In the genomic region with DNA sequence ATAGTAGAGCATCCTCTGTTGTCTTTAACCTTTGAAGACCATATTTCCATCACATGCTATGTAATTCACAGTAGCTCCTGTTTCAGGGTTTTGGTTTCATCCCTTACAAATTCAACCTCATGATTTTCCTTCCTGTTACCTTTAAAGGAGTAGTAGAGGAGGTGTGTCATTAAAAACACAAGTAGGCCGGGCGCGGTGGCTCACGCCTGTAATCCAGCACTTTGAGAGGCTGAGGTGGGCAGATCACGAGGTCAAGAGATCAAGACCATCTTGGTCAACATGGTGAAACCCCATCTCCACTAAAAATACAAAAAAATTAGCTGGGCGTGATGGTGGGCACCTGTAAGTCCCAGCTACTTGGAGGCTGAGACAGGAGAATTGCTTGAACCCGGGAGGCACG, we compare ENCODE assay signal across 8 cellular contexts. TPM values are rescaled to one million over a fixed set of nuclear protein-coding genes. Genes with fewer than 3 reads are reported as not detected.
DNase-seq lines count a peak whose midpoint lies in the region; ATAC-seq, FAIRE-seq and TF ChIP-seq lines count a peak whose summit lies in the region.
"Not testable (repeated sequence)": the region's sequence is repeated elsewhere in the genome, so short reads cannot be mapped to it uniquely, and the experiment has no call there.

No MANE protein-coding gene starts in this region.

- TF ChIP-seq EP300 in HepG2 (IDR thresholded peaks at IDR 0.05; ENCODE audit: low read depth in 2 of 2, low read length in 2 of 2); HepG2 (CRISPR knock-in tag; IDR thresholded peaks at IDR 0.05; ENCODE audit: borderline replicate concordance): not testable (repeated sequence)

- peak overlapping the region; percentile 78 for H3K27ac Mint-ChIP-seq in activated T-helper 17 cell treated with anti-CD3 and anti-CD28 coated beads, Interleukin-2, amount 50 U/mL, for 72 hours

- TF ChIP-seq RAD21 in HepG2 (CRISPR knock-in tag; IDR thresholded peaks at IDR 0.05), result not testable (repeated sequence)

- not testable (repeated sequence) for BruUV-seq in HepG2 (replicated peaks; lab: Mats Ljungman, UMichigan)

- H3K4me1 ChIP-seq in MM.1S (ENCODE audit: low read length) (peaks cover 53% of the 10 kb centered on the region), colonic mucosa (peaks cover 23% of the 10 kb centered on the region), right atrium auricular region (peaks cover 0 to 59% of the 10 kb centered on the region in 2 donors), HepG2 (ENCODE audit: insufficient read depth, low read length) (peaks cover 68% of the 10 kb centered on the region), pancreas (peaks cover 49 to 62% (median 56%) of the 10 kb centered on the region in 3 donors)

- H4K20me1 ChIP-seq in MM.1S (ENCODE audit: insufficient read depth, low read length); HepG2 (ENCODE audit: insufficient read depth, low read length): not testable (repeated sequence)

- intact Hi-C loops in colonic mucosa (cut with DNase I), result not testable (repeated sequence)
- intact Hi-C loops in HepG2 (cut with micrococcal nuclease; ENCODE audit: unreplicated experiment) (loop anchor here (5.0 kb wide), 1 partner anchor 61 kb away; a partner anchor contains a TSS), pancreas (cut with DNase I) (loop anchor here in 1 of 3 donors (10.0 kb wide), 1 partner anchor 53 kb away; no protein-coding TSS in a partner anchor)

- not testable (repeated sequence) for H3K4me3 ChIP-seq in MM.1S (ENCODE audit: low read length); colonic mucosa; right atrium auricular region; HepG2 (replicated peaks in 1 of 3; ENCODE audit: insufficient read depth in 1 of 3, low read depth in 2 of 3, low read length in 3 of 3); pancreas

- H3F3A ChIP-seq in MM.1S (ENCODE audit: insufficient read depth, low read length), result peaks cover 33% of the 10 kb centered on the region

- not testable (repeated sequence) for H3K9me2 ChIP-seq in MM.1S (replicated peaks; ENCODE audit: insufficient read depth, low read length)

- peaks cover 51% of the 10 kb centered on the region for H3K4me1 Mint-ChIP-seq in activated T-helper 17 cell treated with anti-CD3 and anti-CD28 coated beads, Interleukin-2, amount 50 U/mL, for 72 hours

- not testable (repeated sequence) for FAIRE-seq in HepG2 (lab: Jason Lieb, UNC); pancreas (lab: Jason Lieb, UNC)

- H3K9ac ChIP-seq in MM.1S (ENCODE audit: low read length); HepG2 (ENCODE audit: insufficient read depth, low read depth, low read length): not testable (repeated sequence)
- peak overlapping the region in 1 of 2 donors; percentile 79 for H3K9ac ChIP-seq in colonic mucosa (ENCODE audit: low read depth in 2 of 2, low read length in 2 of 2)

- not testable (repeated sequence) for H3K27me3 Mint-ChIP-seq in activated T-helper 17 cell treated with anti-CD3 and anti-CD28 coated beads, Interleukin-2, amount 50 U/mL, for 72 hours

- H3K4me3 Mint-ChIP-seq in activated T-helper 17 cell treated with anti-CD3 and anti-CD28 coated beads, Interleukin-2, amount 50 U/mL, for 72 hours, result peak overlapping the region; percentile 65

- DNase-seq in MM.1S; colonic mucosa; right atrium auricular region (ENCODE audit: low spot score); HepG2 (ENCODE audit: low spot score); pancreas: not testable (repeated sequence)

- not testable (repeated sequence) for H3K4me2 ChIP-seq in MM.1S (ENCODE audit: low read depth, low read length); HepG2 (ENCODE audit: low read depth, low read length)

- H3K9me3 ChIP-seq in MM.1S (replicated peaks; ENCODE audit: insufficient read depth, low read length); colonic mucosa; right atrium auricular region; HepG2 (ENCODE audit: low read length); pancreas: not testable (repeated sequence)

- not testable (repeated sequence) for TF ChIP-seq POLR2A in HepG2 (IDR thresholded peaks at IDR 0.05; ENCODE audit: insufficient read depth in 1 of 2, low read depth in 2 of 2, low read length in 2 of 2)

- H3K36me3 Mint-ChIP-seq in activated T-helper 17 cell treated with anti-CD3 and anti-CD28 coated beads, Interleukin-2, amount 50 U/mL, for 72 hours (ENCODE audit: low read depth), result peaks cover 69% of the 10 kb centered on the region

- TF ChIP-seq CTCF in C4-2B (conservative IDR thresholded peaks at IDR 0.05); MM.1S (IDR thresholded peaks at IDR 0.05; ENCODE audit: low read length); colonic mucosa (IDR thresholded peaks at IDR 0.05); right atrium auricular region (IDR thresholded peaks at IDR 0.05); HepG2 (CRISPR knock-in tag; IDR thresholded peaks at IDR 0.05); pancreas (IDR thresholded peaks at IDR 0.05): not testable (repeated sequence)

- H3K36me3 ChIP-seq in MM.1S (replicated peaks; ENCODE audit: insufficient read depth, low read length); colonic mucosa; pancreas: not testable (repeated sequence)
- H3K36me3 ChIP-seq in right atrium auricular region, result peaks cover 15% of the 10 kb centered on the region
- H3K36me3 ChIP-seq in HepG2 (replicated peaks in 1 of 2; ENCODE audit: control insufficient read depth in 1 of 2, insufficient read depth in 2 of 2, low read length in 2 of 2), result peaks cover 6 to 33% of the 10 kb centered on the region in 2 experiments

- WGBS in HepG2 (ENCODE audit: low lambda C conversion rate), result 94% methylated on average over 8 of the region's 8 CpGs
- WGBS in pancreas, 2 donors, result 64 to 66% methylated on average over 8 of the region's 8 CpGs

- not testable (repeated sequence) for H3K27me3 ChIP-seq in MM.1S (replicated peaks; ENCODE audit: insufficient read depth, low read length); colonic mucosa; right atrium auricular region; HepG2 (ENCODE audit: control insufficient read depth in 1 of 2, insufficient read depth in 2 of 2, low read length in 2 of 2); pancreas

- CTCF ChIA-PET in HepG2 (lab: Yijun Ruan, JAX; ENCODE audit: low intra/inter-chr PET ratio, low total read pairs), result not testable (repeated sequence)

- H3K79me2 ChIP-seq in MM.1S (ENCODE audit: low read length) (peaks cover 40% of the 10 kb centered on the region), HepG2 (ENCODE audit: insufficient read depth, low read length) (peaks cover 39% of the 10 kb centered on the region)

- POLR2A ChIA-PET in HepG2 (lab: Yijun Ruan, JAX), result not testable (repeated sequence)

- in situ Hi-C loops in HepG2 (cut with HindIII; ENCODE audit: extremely low pct_ligation_motif_present, low pct_unique_long_range_greater_than_20kb), result loop anchor here (5.0 kb wide), 1 partner anchor 46 kb away; no protein-coding TSS in a partner anchor

- ATAC-seq in activated T-helper 17 cell treated with anti-CD3 and anti-CD28 coated beads, Interleukin-2, amount 50 U/mL, for 72 hours (replicated peaks); HepG2; pancreas: not testable (repeated sequence)

- not testable (repeated sequence) for H2AFZ ChIP-seq in MM.1S (ENCODE audit: low read length); HepG2 (ENCODE audit: low read length)

- not testable (repeated sequence) for H3K9me3 Mint-ChIP-seq in activated T-helper 17 cell treated with anti-CD3 and anti-CD28 coated beads, Interleukin-2, amount 50 U/mL, for 72 hours

- H3K27ac ChIP-seq in C4-2B (peak overlapping the region; percentile 67), MM.1S (ENCODE audit: low read length) (peak overlapping the region; percentile 79; the same call in 1 of the 2 replicates), colonic mucosa (peak overlapping the region; percentile 78), right atrium auricular region (peak overlapping the region; percentile 66 to 83), HepG2 (ENCODE audit: extremely low read length, insufficient read depth, low read length) (peak overlapping the region; percentile 78), pancreas (peak overlapping the region; percentile 30 to 91 (median 62)), temporal lobe (ENCODE audit: low read depth, low read length) (peak overlapping the region; percentile 31)

RNA-seq across cellular contexts. Expression of a gene that starts 59.3 kb away (rescaled TPM):
- 10 to 100 TPM; 33.4 to 45.9 TPM for total RNA-seq in activated T-helper 17 cell treated with anti-CD3 and anti-CD28 coated beads, Interleukin-2, amount 50 U/mL, for 72 hours
- total RNA-seq in colonic mucosa (10 to 100 TPM; 56.2 to 89.6 TPM), right atrium auricular region (10 to 100 TPM; 38.3 to 42.4 TPM), HepG2 (2016; rRNA removed; fragmentation: Illumina TruSeq; extraction: Trizol) (15.5 and 21.8 TPM in 2 replicates), pancreas (10 to 100 TPM; 13.6 to 28.2 (median 16.6) TPM), temporal lobe (62.9 TPM)
- total RNA-seq in HepG2 (2016; cell fraction: cytosol; rRNA removed; fragmentation: Illumina TruSeq; extraction: Trizol; ENCODE audit: low read depth), result 3.0 and 4.9 TPM in 2 replicates
- 14.7 and 18.4 TPM in 2 replicates for total RNA-seq in HepG2 (2016; cell fraction: insoluble cytoplasmic fraction; rRNA removed; fragmentation: Illumina TruSeq; extraction: Trizol)
- 10.4 and 11.2 TPM in 2 replicates for total RNA-seq in HepG2 (2016; cell fraction: membrane; rRNA removed; fragmentation: Illumina TruSeq; extraction: Trizol)
- total RNA-seq in HepG2 (2016; cell fraction: nucleus; rRNA removed; fragmentation: Illumina TruSeq; extraction: Trizol), result 22.6 and 22.8 TPM in 2 replicates
- polyA plus RNA-seq in HepG2 (2011; rRNA removed) (21.0 and 24.0 TPM in 2 replicates), pancreas (1 to 10 TPM; 5.4 to 6.3 TPM)
- polyA plus RNA-seq in HepG2 (2011; cell fraction: cytosol; rRNA removed), result 15.3 and 25.0 TPM in 2 replicates
- polyA plus RNA-seq in HepG2 (2011; cell fraction: nucleus; rRNA removed), result 13.4 and 17.1 TPM in 2 replicates
- 38.7 and 42.8 TPM in 2 replicates for polyA plus RNA-seq in HepG2 (2012)
- 0.37 and 0.41 TPM in 2 replicates for polyA plus RNA-seq in HepG2 (2016; cell fraction: cytosol; fragmentation: Illumina TruSeq; extraction: Trizol; ENCODE audit: low read depth)
- polyA plus RNA-seq in HepG2 (2016; cell fraction: insoluble cytoplasmic fraction; fragmentation: Illumina TruSeq; extraction: Trizol; ENCODE audit: low read depth), result 12.9 and 13.3 TPM in 2 replicates
- 2.1 TPM in 2 replicates for polyA plus RNA-seq in HepG2 (2016; cell fraction: membrane; fragmentation: Illumina TruSeq; extraction: Trizol; ENCODE audit: low read depth)
- polyA plus RNA-seq in HepG2 (2016; cell fraction: nucleus; fragmentation: Illumina TruSeq; extraction: Trizol; ENCODE audit: insufficient read depth, low read depth), result 11.3 and 12.9 TPM in 2 replicates
- 1.8 and 45.2 TPM in 2 replicates for polyA minus RNA-seq in HepG2 (2011; rRNA and poly(A)+ RNA removed; ENCODE audit: low replicate concordance)
- polyA minus RNA-seq in HepG2 (2011; cell fraction: cytosol; rRNA and poly(A)+ RNA removed), result 33.4 and 50.0 TPM in 2 replicates
- 74.3 and 82.9 TPM in 2 replicates for polyA minus RNA-seq in HepG2 (2011; cell fraction: nucleus; rRNA and poly(A)+ RNA removed)
